Comparison of ENCODE assay signal across 1 cellular context in genomic region chr11:12170501-12170900, GRCh38.
TF ChIP-seq lines count a peak whose summit lies in the region.

No MANE protein-coding gene starts in this region.

TF ChIP-seq in WTC11, 78 proteins besides CTCF, POLR2A, EP300 and RAD21 (continued from another document):
- no peak for TF ChIP-seq PRRX2 (CRISPR knock-in tag; IDR thresholded peaks at IDR 0.05)
- TF ChIP-seq ZNF425 (CRISPR knock-in tag; conservative IDR thresholded peaks at IDR 0.05) = no peak
- TF ChIP-seq ZBTB43 (CRISPR knock-in tag; IDR thresholded peaks at IDR 0.05) = no peak
- TF ChIP-seq ARID4B (CRISPR knock-in tag; IDR thresholded peaks at IDR 0.05; ENCODE audit: borderline replicate concordance) = no peak
- no peak for TF ChIP-seq TP53 (CRISPR knock-in tag; IDR thresholded peaks at IDR 0.05)
- TF ChIP-seq JUN (CRISPR knock-in tag; IDR thresholded peaks at IDR 0.05) = no peak
- TF ChIP-seq PRDM15 (CRISPR knock-in tag; IDR thresholded peaks at IDR 0.05) = no peak
- no peak for TF ChIP-seq SMAD4 (CRISPR knock-in tag; IDR thresholded peaks at IDR 0.05)
- no peak for TF ChIP-seq FOXJ3 (CRISPR knock-in tag; IDR thresholded peaks at IDR 0.05; ENCODE audit: borderline replicate concordance)
